Comparison of ENCODE assay signal across 1 cellular context in the genomic region with DNA sequence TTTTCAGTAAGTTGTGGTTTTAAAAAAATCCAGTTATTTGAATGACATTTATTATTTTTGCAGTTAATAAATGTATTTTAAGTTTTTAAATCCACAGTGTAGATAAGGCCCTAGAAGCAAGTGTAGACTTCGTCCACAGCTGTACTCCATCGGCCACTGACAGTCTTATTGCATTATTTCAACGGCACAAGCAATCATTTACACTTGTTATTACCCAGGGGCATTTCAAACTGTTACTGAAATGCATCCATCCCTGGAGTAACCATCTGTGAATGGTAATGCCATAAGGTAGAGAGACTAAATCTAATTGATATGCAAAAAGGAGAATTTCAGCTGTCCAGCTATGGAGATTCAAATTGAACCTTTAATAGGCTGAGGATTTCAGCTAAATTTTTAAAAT.
TF ChIP-seq lines count a peak whose summit lies in the region.

No MANE protein-coding gene starts in this region.

TF ChIP-seq in GM23338, 12 proteins besides CTCF, POLR2A, EP300 and RAD21 (continued from another document):
- TF ChIP-seq, protein P1, sequence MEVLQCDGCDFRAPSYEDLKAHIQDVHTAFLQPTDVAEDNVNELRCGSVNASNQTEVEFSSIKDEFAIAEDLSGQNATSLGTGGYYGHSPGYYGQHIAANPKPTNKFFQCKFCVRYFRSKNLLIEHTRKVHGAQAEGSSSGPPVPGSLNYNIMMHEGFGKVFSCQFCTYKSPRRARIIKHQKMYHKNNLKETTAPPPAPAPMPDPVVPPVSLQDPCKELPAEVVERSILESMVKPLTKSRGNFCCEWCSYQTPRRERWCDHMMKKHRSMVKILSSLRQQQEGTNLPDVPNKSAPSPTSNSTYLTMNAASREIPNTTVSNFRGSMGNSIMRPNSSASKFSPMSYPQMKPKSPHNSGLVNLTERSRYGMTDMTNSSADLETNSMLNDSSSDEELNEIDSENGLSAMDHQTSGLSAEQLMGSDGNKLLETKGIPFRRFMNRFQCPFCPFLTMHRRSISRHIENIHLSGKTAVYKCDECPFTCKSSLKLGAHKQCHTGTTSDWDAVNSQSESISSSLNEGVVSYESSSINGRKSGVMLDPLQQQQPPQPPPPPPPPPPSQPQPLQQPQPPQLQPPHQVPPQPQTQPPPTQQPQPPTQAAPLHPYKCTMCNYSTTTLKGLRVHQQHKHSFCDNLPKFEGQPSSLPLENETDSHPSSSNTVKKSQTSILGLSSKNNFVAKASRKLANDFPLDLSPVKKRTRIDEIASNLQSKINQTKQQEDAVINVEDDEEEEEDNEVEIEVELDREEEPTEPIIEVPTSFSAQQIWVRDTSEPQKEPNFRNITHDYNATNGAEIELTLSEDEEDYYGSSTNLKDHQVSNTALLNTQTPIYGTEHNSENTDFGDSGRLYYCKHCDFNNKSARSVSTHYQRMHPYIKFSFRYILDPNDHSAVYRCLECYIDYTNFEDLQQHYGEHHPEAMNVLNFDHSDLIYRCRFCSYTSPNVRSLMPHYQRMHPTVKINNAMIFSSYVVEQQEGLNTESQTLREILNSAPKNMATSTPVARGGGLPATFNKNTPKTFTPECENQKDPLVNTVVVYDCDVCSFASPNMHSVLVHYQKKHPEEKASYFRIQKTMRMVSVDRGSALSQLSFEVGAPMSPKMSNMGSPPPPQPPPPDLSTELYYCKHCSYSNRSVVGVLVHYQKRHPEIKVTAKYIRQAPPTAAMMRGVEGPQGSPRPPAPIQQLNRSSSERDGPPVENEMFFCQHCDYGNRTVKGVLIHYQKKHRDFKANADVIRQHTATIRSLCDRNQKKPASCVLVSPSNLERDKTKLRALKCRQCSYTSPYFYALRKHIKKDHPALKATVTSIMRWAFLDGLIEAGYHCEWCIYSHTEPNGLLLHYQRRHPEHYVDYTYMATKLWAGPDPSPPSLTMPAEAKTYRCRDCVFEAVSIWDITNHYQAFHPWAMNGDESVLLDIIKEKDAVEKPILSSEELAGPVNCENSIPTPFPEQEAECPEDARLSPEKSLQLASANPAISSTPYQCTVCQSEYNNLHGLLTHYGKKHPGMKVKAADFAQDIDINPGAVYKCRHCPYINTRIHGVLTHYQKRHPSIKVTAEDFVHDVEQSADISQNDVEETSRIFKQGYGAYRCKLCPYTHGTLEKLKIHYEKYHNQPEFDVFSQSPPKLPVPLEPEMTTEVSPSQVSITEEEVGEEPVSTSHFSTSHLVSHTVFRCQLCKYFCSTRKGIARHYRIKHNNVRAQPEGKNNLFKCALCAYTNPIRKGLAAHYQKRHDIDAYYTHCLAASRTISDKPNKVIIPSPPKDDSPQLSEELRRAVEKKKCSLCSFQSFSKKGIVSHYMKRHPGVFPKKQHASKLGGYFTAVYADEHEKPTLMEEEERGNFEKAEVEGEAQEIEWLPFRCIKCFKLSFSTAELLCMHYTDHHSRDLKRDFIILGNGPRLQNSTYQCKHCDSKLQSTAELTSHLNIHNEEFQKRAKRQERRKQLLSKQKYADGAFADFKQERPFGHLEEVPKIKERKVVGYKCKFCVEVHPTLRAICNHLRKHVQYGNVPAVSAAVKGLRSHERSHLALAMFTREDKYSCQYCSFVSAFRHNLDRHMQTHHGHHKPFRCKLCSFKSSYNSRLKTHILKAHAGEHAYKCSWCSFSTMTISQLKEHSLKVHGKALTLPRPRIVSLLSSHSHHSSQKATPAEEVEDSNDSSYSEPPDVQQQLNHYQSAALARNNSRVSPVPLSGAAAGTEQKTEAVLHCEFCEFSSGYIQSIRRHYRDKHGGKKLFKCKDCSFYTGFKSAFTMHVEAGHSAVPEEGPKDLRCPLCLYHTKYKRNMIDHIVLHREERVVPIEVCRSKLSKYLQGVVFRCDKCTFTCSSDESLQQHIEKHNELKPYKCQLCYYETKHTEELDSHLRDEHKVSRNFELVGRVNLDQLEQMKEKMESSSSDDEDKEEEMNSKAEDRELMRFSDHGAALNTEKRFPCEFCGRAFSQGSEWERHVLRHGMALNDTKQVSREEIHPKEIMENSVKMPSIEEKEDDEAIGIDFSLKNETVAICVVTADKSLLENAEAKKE (CRISPR knock-in tag; IDR thresholded peaks at IDR 0.05) = no peak
- TF ChIP-seq, protein P2, sequence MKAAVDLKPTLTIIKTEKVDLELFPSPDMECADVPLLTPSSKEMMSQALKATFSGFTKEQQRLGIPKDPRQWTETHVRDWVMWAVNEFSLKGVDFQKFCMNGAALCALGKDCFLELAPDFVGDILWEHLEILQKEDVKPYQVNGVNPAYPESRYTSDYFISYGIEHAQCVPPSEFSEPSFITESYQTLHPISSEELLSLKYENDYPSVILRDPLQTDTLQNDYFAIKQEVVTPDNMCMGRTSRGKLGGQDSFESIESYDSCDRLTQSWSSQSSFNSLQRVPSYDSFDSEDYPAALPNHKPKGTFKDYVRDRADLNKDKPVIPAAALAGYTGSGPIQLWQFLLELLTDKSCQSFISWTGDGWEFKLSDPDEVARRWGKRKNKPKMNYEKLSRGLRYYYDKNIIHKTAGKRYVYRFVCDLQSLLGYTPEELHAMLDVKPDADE (IDR thresholded peaks at IDR 0.05) = no peak
- TF ChIP-seq EZH2phosphoT487 (IDR thresholded peaks at IDR 0.05; ENCODE audit: unreplicated experiment) (no peak), EZH2 (IDR thresholded peaks at IDR 0.05; ENCODE audit: low read depth, unreplicated experiment) (no peak), NANOG (IDR thresholded peaks at IDR 0.05; ENCODE audit: borderline replicate concordance) (no peak), STAT1 (IDR thresholded peaks at IDR 0.05; ENCODE audit: unreplicated experiment) (no peak), ZNF114 (CRISPR knock-in tag; IDR thresholded peaks at IDR 0.05) (no peak), ZNF331 (CRISPR knock-in tag; IDR thresholded peaks at IDR 0.05; ENCODE audit: low read depth) (no peak), CREB1 (CRISPR knock-in tag; IDR thresholded peaks at IDR 0.05; ENCODE audit: low read depth) (no peak)
- TF ChIP-seq, protein P3, sequence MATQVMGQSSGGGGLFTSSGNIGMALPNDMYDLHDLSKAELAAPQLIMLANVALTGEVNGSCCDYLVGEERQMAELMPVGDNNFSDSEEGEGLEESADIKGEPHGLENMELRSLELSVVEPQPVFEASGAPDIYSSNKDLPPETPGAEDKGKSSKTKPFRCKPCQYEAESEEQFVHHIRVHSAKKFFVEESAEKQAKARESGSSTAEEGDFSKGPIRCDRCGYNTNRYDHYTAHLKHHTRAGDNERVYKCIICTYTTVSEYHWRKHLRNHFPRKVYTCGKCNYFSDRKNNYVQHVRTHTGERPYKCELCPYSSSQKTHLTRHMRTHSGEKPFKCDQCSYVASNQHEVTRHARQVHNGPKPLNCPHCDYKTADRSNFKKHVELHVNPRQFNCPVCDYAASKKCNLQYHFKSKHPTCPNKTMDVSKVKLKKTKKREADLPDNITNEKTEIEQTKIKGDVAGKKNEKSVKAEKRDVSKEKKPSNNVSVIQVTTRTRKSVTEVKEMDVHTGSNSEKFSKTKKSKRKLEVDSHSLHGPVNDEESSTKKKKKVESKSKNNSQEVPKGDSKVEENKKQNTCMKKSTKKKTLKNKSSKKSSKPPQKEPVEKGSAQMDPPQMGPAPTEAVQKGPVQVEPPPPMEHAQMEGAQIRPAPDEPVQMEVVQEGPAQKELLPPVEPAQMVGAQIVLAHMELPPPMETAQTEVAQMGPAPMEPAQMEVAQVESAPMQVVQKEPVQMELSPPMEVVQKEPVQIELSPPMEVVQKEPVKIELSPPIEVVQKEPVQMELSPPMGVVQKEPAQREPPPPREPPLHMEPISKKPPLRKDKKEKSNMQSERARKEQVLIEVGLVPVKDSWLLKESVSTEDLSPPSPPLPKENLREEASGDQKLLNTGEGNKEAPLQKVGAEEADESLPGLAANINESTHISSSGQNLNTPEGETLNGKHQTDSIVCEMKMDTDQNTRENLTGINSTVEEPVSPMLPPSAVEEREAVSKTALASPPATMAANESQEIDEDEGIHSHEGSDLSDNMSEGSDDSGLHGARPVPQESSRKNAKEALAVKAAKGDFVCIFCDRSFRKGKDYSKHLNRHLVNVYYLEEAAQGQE (IDR thresholded peaks at IDR 0.05; ENCODE audit: unreplicated experiment) = no peak
